10 cellular contexts compared by ENCODE assay signal in genomic region chr6:45555981-45556771, GRCh38.
DNase-seq lines count a peak whose midpoint lies in the region; ATAC-seq, FAIRE-seq and TF ChIP-seq lines count a peak whose summit lies in the region.
"Had no signal": no experiment of that assay in that cellular context is flagged by ENCODE, and none has a peak within 500 bp of the region (broad histone marks: within the 10 kb centered on the region; RNA-seq: fewer than 3 reads in every experiment).

No MANE protein-coding gene starts in this region.

- no peaks in the 10 kb centered on the region for H3K9me3 Mint-ChIP-seq in nephron progenitor cell
- H3K9me3 Mint-ChIP-seq in CD14-positive monocyte, result no peaks in the 10 kb centered on the region

- H3K4me3 Mint-ChIP-seq in nephron progenitor cell, result no peak overlapping the region
- H3K4me3 Mint-ChIP-seq in CD14-positive monocyte, result no peak overlapping the region

- no peak overlapping the region for H3K27ac Mint-ChIP-seq in nephron progenitor cell
- H3K27ac Mint-ChIP-seq in CD14-positive monocyte, result no peak overlapping the region

- 38 to 53% (median 40%) methylated on average over 14 of the region's 14 CpGs for WGBS in small intestine, 3 donors

- H3K36me3 ChIP-seq in small intestine (ENCODE audit: control insufficient read depth in 2 of 2, insufficient read depth in 2 of 2, low read length in 2 of 2), result no peaks in the 10 kb centered on the region

- H3K27me3 ChIP-seq in small intestine (ENCODE audit: control insufficient read depth in 2 of 2, insufficient read depth in 2 of 2, low read length in 2 of 2), result no peaks in the 10 kb centered on the region

- TF ChIP-seq CTCF in astrocyte of the spinal cord (IDR thresholded peaks at IDR 0.05; ENCODE audit: low read depth, low read length) (no peak), nephron progenitor cell (IDR thresholded peaks at IDR 0.05) (no peak), CD14-positive monocyte (IDR thresholded peaks at IDR 0.05) (no peak)

- no peak for FAIRE-seq in small intestine (lab: Jason Lieb, UNC)

- H3K9me3 ChIP-seq in small intestine (ENCODE audit: control insufficient read depth, low read depth), result no peaks in the 10 kb centered on the region

- H3K27me3 Mint-ChIP-seq in nephron progenitor cell (ENCODE audit: low read depth, poor library complexity) (peaks cover 3% of the 10 kb centered on the region), CD14-positive monocyte (ENCODE audit: low read depth in 3 of 3) (peaks cover 0 to 2% (median 0%) of the 10 kb centered on the region in 3 donors)

- H3K4me3 ChIP-seq in astrocyte of the spinal cord (ENCODE audit: low read depth, low read length), result peak overlapping the region; percentile 4
- H3K4me3 ChIP-seq in small intestine (ENCODE audit: low read depth in 1 of 2, low read length in 2 of 2), result no peak overlapping the region

- H3K36me3 Mint-ChIP-seq in nephron progenitor cell (ENCODE audit: low read depth) (no peaks in the 10 kb centered on the region), CD14-positive monocyte (no peaks in the 10 kb centered on the region)

- peak; percentile 53 for DNase-seq in H4 (ENCODE audit: low spot score)
- DNase-seq in astrocyte of the spinal cord (ENCODE audit: low read depth, low spot score), result peak; percentile 60
- DNase-seq in inferior parietal cortex (ENCODE audit: extremely low spot score), result peak; percentile 57
- DNase-seq in small intestine, result peak; percentile 8
- no peak for DNase-seq in nephron progenitor cell
- no peak for DNase-seq in CD14-positive monocyte (ENCODE audit: low spot score)
- DNase-seq in SIG-M5 treated with dmso at 0.1 percent for 504 hours (lab: John Stamatoyannopoulos, UW; ENCODE audit: unreplicated experiment), result no peak
- DNase-seq: activated CD4-positive, alpha-beta T cell treated with anti-CD3 and anti-CD28 coated beads for 1 hour; NCI-H748 treated with DMSO at 0.1 percent for 48 hours had no signal

- peaks cover 34% of the 10 kb centered on the region for H3K4me1 Mint-ChIP-seq in nephron progenitor cell
- no peaks in the 10 kb centered on the region for H3K4me1 Mint-ChIP-seq in CD14-positive monocyte

- peak overlapping the region in 1 of 2 donors; percentile 56 for H3K27ac ChIP-seq in small intestine (ENCODE audit: low read depth in 1 of 2, low read length in 1 of 2)

- intact Hi-C loops in CD14-positive monocyte (cut with micrococcal nuclease), result no loop called here

- ATAC-seq in GM21825 (IDR thresholded peaks at IDR 0.05; ENCODE audit: unreplicated experiment), result no peak

- peaks cover 0 to 3% of the 10 kb centered on the region in 2 donors for H3K4me1 ChIP-seq in small intestine (ENCODE audit: control insufficient read depth in 2 of 2, insufficient read depth in 1 of 2, low read depth in 1 of 2, low read length in 1 of 2)

- in situ Hi-C loops in astrocyte of the spinal cord (cut with HindIII; ENCODE audit: low sequenced_read_pairs), result no loop called here

Comparison
In these comparisons a context has a peak if more than half of its experiments do, and no peak if none do; other contexts are left out.
1. DNase-seq: peak in H4 (single experiment), astrocyte of the spinal cord (single experiment), inferior parietal cortex (single experiment) and small intestine (single experiment); none in nephron progenitor cell (single experiment), CD14-positive monocyte (single experiment) and SIG-M5 treated with dmso at 0.1 percent for 504 hours (single experiment).